ENCODE assay signal across 1 cellular context in genomic region chr11:73288197-73288872, GRCh38.
TF ChIP-seq lines count a peak whose summit lies in the region.

No MANE protein-coding gene starts in this region.

TF ChIP-seq in GM12878, 131 proteins besides CTCF, POLR2A, EP300 and RAD21 (continued from another document):
- TF ChIP-seq CBX5 (IDR thresholded peaks at IDR 0.05; ENCODE audit: low read depth) (no peak), IRF3 (IDR thresholded peaks at IDR 0.05) (no peak), SPI1 (IDR thresholded peaks at IDR 0.05; ENCODE audit: borderline replicate concordance, insufficient read depth, low read depth, low read length) (peak; percentile 87), ZNF274 (IDR thresholded peaks at IDR 0.05; ENCODE audit: insufficient read depth, insufficient read length) (no peak), HDGF (IDR thresholded peaks at IDR 0.05) (no peak), TCF7 (IDR thresholded peaks at IDR 0.05; ENCODE audit: borderline replicate concordance) (no peak), ZNF687 (IDR thresholded peaks at IDR 0.05) (no peak), PRDM15 (CRISPR knock-in tag; IDR thresholded peaks at IDR 0.05) (no peak), PKNOX1 (IDR thresholded peaks at IDR 0.05) (no peak), KAT2A (conservative IDR thresholded peaks at IDR 0.05; ENCODE audit: control insufficient read depth, low read depth, low read length) (no peak), NFYA (IDR thresholded peaks at IDR 0.05; ENCODE audit: borderline replicate concordance, low read depth, low read length) (no peak), ZNF217 (IDR thresholded peaks at IDR 0.05) (peak; percentile 61; the same call in 1 of the 2 replicates), MEF2A (IDR thresholded peaks at IDR 0.05; ENCODE audit: insufficient read depth, low read depth, low read length) (no peak), STAT1 (conservative IDR thresholded peaks at IDR 0.05) (no peak), BMI1 (IDR thresholded peaks at IDR 0.05; ENCODE audit: borderline replicate concordance) (no peak), RB1 (IDR thresholded peaks at IDR 0.05; ENCODE audit: borderline replicate concordance) (no peak), ZZZ3 (IDR thresholded peaks at IDR 0.05; ENCODE audit: control insufficient read depth, insufficient read length, low read depth) (no peak), NR2C2 (IDR thresholded peaks at IDR 0.05; ENCODE audit: borderline replicate concordance, control insufficient read depth, insufficient read length, low read depth) (no peak), MTA2 (IDR thresholded peaks at IDR 0.05; ENCODE audit: low read depth) (no peak), GABPA (IDR thresholded peaks at IDR 0.05; ENCODE audit: low read depth) (no peak), USF1 (IDR thresholded peaks at IDR 0.05; ENCODE audit: borderline replicate concordance, extremely low read length, insufficient read depth, low read depth, low read length) (no peak), KDM1A (IDR thresholded peaks at IDR 0.05; ENCODE audit: borderline replicate concordance) (no peak), KLF5 (IDR thresholded peaks at IDR 0.05; ENCODE audit: partially characterized antibody) (no peak), BACH1 (IDR thresholded peaks at IDR 0.05; ENCODE audit: borderline replicate concordance) (no peak), RUNX3 (IDR thresholded peaks at IDR 0.05; ENCODE audit: low read length) (peak; percentile 5; the same call in 1 of the 2 replicates), HCFC1 (IDR thresholded peaks at IDR 0.05; ENCODE audit: low read length) (no peak), ZNF622 (IDR thresholded peaks at IDR 0.05) (no peak), MYC (IDR thresholded peaks at IDR 0.05; ENCODE audit: insufficient read depth, insufficient read length, insufficient replicate concordance, low read length, severe bottlenecking) (no peak), BCLAF1 (IDR thresholded peaks at IDR 0.05) (no peak), EED (IDR thresholded peaks at IDR 0.05; ENCODE audit: low read depth) (peak; percentile 49; the same call in 1 of the 2 replicates)
